20 cellular contexts compared by ENCODE assay signal in the genomic region with DNA sequence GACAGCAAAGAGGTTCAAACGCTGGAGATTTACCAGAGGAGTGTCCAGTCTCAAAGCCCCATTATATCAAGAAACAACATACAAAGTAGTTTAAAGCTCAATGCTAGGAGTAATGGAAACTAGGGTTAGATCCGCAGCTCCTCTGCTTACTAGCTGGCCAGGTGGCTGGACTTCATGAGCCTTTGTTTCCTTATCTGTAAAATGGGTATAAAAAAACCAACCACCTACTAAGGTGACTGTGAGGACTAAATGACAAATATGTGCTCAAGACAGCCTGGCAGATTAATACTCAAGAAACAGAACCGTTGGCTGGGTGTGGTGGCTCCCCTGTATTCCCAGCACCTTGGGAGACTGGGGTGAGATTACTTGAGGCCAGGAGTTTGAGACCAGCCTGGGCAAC. TPM values are rescaled to one million over a fixed set of nuclear protein-coding genes. Genes with fewer than 3 reads are reported as not detected.
DNase-seq lines count a peak whose midpoint lies in the region; ATAC-seq and TF ChIP-seq lines count a peak whose summit lies in the region.
"Had no signal": no experiment of that assay in that cellular context is flagged by ENCODE, and none has a peak within 500 bp of the region (broad histone marks: within the 10 kb centered on the region; RNA-seq: fewer than 3 reads in every experiment).

No MANE protein-coding gene starts in this region.

- intact Hi-C loops in heart right ventricle (cut with DNase I) = no loop called here
- intact Hi-C loops in left cardiac atrium (cut with DNase I) = no loop called here

- H3K9me3 ChIP-seq in heart right ventricle = no peaks in the 10 kb centered on the region
- H3K9me3 ChIP-seq in stomach smooth muscle (ENCODE audit: control insufficient read depth in 2 of 2, low read length in 2 of 2) = no peaks in the 10 kb centered on the region
- H3K9me3 ChIP-seq: Peyer's patch, SJSA1 had no signal

- no peak overlapping the region for H3K4me3 ChIP-seq in heart right ventricle
- H3K4me3 ChIP-seq in stomach smooth muscle (ENCODE audit: low read length in 2 of 2) = no peak overlapping the region
- H3K4me3 ChIP-seq: GM23338, Peyer's patch, SJSA1 had no signal

- H3K36me3 ChIP-seq in heart right ventricle (no peaks in the 10 kb centered on the region), stomach smooth muscle (ENCODE audit: control insufficient read depth in 2 of 2, insufficient read depth in 2 of 2, low read length in 2 of 2) (no peaks in the 10 kb centered on the region)
- H3K36me3 ChIP-seq: Peyer's patch, SJSA1 had no signal

- no peaks in the 10 kb centered on the region for H3K36me3 Mint-ChIP-seq in chondrocyte (ENCODE audit: low read depth)
- H3K36me3 Mint-ChIP-seq in mesothelial cell of epicardium = no peaks in the 10 kb centered on the region
- H3K36me3 Mint-ChIP-seq in WTC11 = no peaks in the 10 kb centered on the region
- H3K36me3 Mint-ChIP-seq: CD8-positive, alpha-beta memory T cell had no signal

- H3K27me3 ChIP-seq in heart right ventricle (peaks cover 0 to 32% (median 18%) of the 10 kb centered on the region in 7 donors), stomach smooth muscle (ENCODE audit: control insufficient read depth in 1 of 2, insufficient read depth in 2 of 2, low read length in 2 of 2) (peaks cover 5 to 14% of the 10 kb centered on the region in 2 donors)
- H3K27me3 ChIP-seq: SJSA1 had no signal

- ATAC-seq in heart right ventricle = no peak
- no peak for ATAC-seq in left cardiac atrium
- no peak for ATAC-seq in WTC11

- no peak overlapping the region for H3K9ac ChIP-seq in stomach smooth muscle (ENCODE audit: low read length in 2 of 2)

- H3K27ac Mint-ChIP-seq in chondrocyte (ENCODE audit: unreplicated experiment) (peak overlapping the region; percentile 86), mesothelial cell of epicardium (peak overlapping the region; percentile 57), WTC11 (no peak overlapping the region)
- H3K27ac Mint-ChIP-seq: CD8-positive, alpha-beta memory T cell; GM23338 had no signal

- H3K4me1 Mint-ChIP-seq in chondrocyte (ENCODE audit: low read depth) (peaks cover 42% of the 10 kb centered on the region), mesothelial cell of epicardium (peaks cover 62% of the 10 kb centered on the region), WTC11 (peaks cover 39% of the 10 kb centered on the region)

- H3K4me1 ChIP-seq in heart right ventricle (peaks cover 0 to 50% (median 25%) of the 10 kb centered on the region in 9 donors), stomach smooth muscle (ENCODE audit: control insufficient read depth, insufficient read depth, low read length) (peaks cover 18% of the 10 kb centered on the region)

- no peak for DNase-seq in heart right ventricle
- DNase-seq in left cardiac atrium = no peak
- no peak for DNase-seq in chondrocyte (ENCODE audit: low spot score)
- no peak for DNase-seq in mesothelial cell of epicardium (ENCODE audit: low spot score in 2 of 2, unreplicated experiment in 2 of 2)
- DNase-seq in hepatic stellate cell (ENCODE audit: low spot score) = no peak
- DNase-seq in activated naive CD4-positive, alpha-beta T cell treated with Interleukin-2 at 50 U/mL for 16 hours = no peak
- DNase-seq in WTC11 (ENCODE audit: low spot score) = no peak
- DNase-seq: 8988T; Calu3; CD8-positive, alpha-beta memory T cell; HCEC 1CT; NCI-H1105; NCI-H2029; NCI-H226; NCI-H82; Peyer's patch had no signal

- CTCF ChIA-PET in WTC11 (lab: Charles Lee) = no interaction called here

- TF ChIP-seq CTCF in heart right ventricle (IDR thresholded peaks at IDR 0.05) = no peak
- TF ChIP-seq CTCF in chondrocyte (IDR thresholded peaks at IDR 0.05) = no peak
- no peak for TF ChIP-seq CTCF in mesothelial cell of epicardium (IDR thresholded peaks at IDR 0.05; ENCODE audit: unreplicated experiment)
- no peak for TF ChIP-seq CTCF in WTC11 (IDR thresholded peaks at IDR 0.05)

- 81 to 88% methylated on average over 3 of the region's 3 CpGs for WGBS in heart right ventricle, 2 donors

- peaks cover 16% of the 10 kb centered on the region for H3K27me3 Mint-ChIP-seq in chondrocyte (ENCODE audit: low read depth)
- peaks cover 2% of the 10 kb centered on the region for H3K27me3 Mint-ChIP-seq in mesothelial cell of epicardium (ENCODE audit: low read depth)
- peaks cover 23% of the 10 kb centered on the region for H3K27me3 Mint-ChIP-seq in WTC11 (ENCODE audit: low read depth)

- POLR2A ChIA-PET in WTC11 (lab: Charles Lee) = no interaction called here

- H3K4me3 Mint-ChIP-seq in chondrocyte (ENCODE audit: unreplicated experiment) = no peak overlapping the region
- no peak overlapping the region for H3K4me3 Mint-ChIP-seq in mesothelial cell of epicardium
- no peak overlapping the region for H3K4me3 Mint-ChIP-seq in WTC11
- H3K4me3 Mint-ChIP-seq: CD8-positive, alpha-beta memory T cell; GM23338 had no signal

- H3K9me3 Mint-ChIP-seq in chondrocyte (ENCODE audit: low read depth) (no peaks in the 10 kb centered on the region), mesothelial cell of epicardium (no peaks in the 10 kb centered on the region), WTC11 (no peaks in the 10 kb centered on the region)
- H3K9me3 Mint-ChIP-seq: CD8-positive, alpha-beta memory T cell; GM23338 had no signal

- peak overlapping the region in 6 of 10 donors; percentile 79 to 85 (median 83) for H3K27ac ChIP-seq in heart right ventricle
- peak overlapping the region; percentile 56 for H3K27ac ChIP-seq in stomach smooth muscle (ENCODE audit: low read length)
- H3K27ac ChIP-seq: C4-2B, SJSA1 had no signal

TF ChIP-seq in WTC11, 78 proteins besides CTCF, POLR2A, EP300 and RAD21 (continues in another document):
- TF ChIP-seq ZNF396 (CRISPR knock-in tag; IDR thresholded peaks at IDR 0.05; ENCODE audit: borderline replicate concordance) (no peak), MXD4 (CRISPR knock-in tag; IDR thresholded peaks at IDR 0.05; ENCODE audit: borderline replicate concordance) (no peak), NFE2L1 (CRISPR knock-in tag; IDR thresholded peaks at IDR 0.05) (no peak), NR1H2 (CRISPR knock-in tag; IDR thresholded peaks at IDR 0.05) (no peak), SMAD4 (CRISPR knock-in tag; IDR thresholded peaks at IDR 0.05) (no peak), ELF4 (CRISPR knock-in tag; IDR thresholded peaks at IDR 0.05; ENCODE audit: low read depth) (no peak), NFATC4 (CRISPR knock-in tag; IDR thresholded peaks at IDR 0.05) (no peak), SMAD3 (CRISPR knock-in tag; IDR thresholded peaks at IDR 0.05; ENCODE audit: borderline replicate concordance) (no peak)
- TF ChIP-seq, protein P1, sequence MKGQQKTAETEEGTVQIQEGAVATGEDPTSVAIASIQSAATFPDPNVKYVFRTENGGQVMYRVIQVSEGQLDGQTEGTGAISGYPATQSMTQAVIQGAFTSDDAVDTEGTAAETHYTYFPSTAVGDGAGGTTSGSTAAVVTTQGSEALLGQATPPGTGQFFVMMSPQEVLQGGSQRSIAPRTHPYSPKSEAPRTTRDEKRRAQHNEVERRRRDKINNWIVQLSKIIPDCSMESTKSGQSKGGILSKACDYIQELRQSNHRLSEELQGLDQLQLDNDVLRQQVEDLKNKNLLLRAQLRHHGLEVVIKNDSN (CRISPR knock-in tag; IDR thresholded peaks at IDR 0.05) = no peak
- TF ChIP-seq, protein P2, sequence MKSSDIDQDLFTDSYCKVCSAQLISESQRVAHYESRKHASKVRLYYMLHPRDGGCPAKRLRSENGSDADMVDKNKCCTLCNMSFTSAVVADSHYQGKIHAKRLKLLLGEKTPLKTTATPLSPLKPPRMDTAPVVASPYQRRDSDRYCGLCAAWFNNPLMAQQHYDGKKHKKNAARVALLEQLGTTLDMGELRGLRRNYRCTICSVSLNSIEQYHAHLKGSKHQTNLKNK (CRISPR knock-in tag; IDR thresholded peaks at IDR 0.05) = no peak
- TF ChIP-seq, protein P3, sequence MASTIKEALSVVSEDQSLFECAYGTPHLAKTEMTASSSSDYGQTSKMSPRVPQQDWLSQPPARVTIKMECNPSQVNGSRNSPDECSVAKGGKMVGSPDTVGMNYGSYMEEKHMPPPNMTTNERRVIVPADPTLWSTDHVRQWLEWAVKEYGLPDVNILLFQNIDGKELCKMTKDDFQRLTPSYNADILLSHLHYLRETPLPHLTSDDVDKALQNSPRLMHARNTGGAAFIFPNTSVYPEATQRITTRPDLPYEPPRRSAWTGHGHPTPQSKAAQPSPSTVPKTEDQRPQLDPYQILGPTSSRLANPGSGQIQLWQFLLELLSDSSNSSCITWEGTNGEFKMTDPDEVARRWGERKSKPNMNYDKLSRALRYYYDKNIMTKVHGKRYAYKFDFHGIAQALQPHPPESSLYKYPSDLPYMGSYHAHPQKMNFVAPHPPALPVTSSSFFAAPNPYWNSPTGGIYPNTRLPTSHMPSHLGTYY (CRISPR knock-in tag; IDR thresholded peaks at IDR 0.05) = no peak
- TF ChIP-seq, protein P4, sequence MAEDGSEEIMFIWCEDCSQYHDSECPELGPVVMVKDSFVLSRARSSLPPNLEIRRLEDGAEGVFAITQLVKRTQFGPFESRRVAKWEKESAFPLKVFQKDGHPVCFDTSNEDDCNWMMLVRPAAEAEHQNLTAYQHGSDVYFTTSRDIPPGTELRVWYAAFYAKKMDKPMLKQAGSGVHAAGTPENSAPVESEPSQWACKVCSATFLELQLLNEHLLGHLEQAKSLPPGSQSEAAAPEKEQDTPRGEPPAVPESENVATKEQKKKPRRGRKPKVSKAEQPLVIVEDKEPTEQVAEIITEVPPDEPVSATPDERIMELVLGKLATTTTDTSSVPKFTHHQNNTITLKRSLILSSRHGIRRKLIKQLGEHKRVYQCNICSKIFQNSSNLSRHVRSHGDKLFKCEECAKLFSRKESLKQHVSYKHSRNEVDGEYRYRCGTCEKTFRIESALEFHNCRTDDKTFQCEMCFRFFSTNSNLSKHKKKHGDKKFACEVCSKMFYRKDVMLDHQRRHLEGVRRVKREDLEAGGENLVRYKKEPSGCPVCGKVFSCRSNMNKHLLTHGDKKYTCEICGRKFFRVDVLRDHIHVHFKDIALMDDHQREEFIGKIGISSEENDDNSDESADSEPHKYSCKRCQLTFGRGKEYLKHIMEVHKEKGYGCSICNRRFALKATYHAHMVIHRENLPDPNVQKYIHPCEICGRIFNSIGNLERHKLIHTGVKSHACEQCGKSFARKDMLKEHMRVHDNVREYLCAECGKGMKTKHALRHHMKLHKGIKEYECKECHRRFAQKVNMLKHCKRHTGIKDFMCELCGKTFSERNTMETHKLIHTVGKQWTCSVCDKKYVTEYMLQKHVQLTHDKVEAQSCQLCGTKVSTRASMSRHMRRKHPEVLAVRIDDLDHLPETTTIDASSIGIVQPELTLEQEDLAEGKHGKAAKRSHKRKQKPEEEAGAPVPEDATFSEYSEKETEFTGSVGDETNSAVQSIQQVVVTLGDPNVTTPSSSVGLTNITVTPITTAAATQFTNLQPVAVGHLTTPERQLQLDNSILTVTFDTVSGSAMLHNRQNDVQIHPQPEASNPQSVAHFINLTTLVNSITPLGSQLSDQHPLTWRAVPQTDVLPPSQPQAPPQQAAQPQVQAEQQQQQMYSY (CRISPR knock-in tag; IDR thresholded peaks at IDR 0.05) = no peak

RNA-seq across cellular contexts. Expression of a gene that starts 5.8 kb away (rescaled TPM):
- total RNA-seq in heart right ventricle (100 to 1,000 TPM in 8 of 10 donors, 10 to 100 TPM in 2; 69.4 to 186 (median 145) TPM), left cardiac atrium (10 to 100 TPM; 37.2 to 44.1 TPM), chondrocyte (1.4 to 3.8 TPM (median 3.6 TPM) in 3 replicates), mesothelial cell of epicardium (20.5 to 23.3 TPM (median 20.7 TPM) in 3 replicates), WTC11 (2021) (0.37 to 0.52 TPM (median 0.41 TPM) in 3 replicates)
- polyA plus RNA-seq in heart right ventricle = 10 to 100 TPM; 10.1 to 61.9 TPM
- total RNA-seq: Calu3 had no signal
- polyA plus RNA-seq: CD8-positive, alpha-beta memory T cell had no signal
